36 cellular contexts compared by ENCODE assay signal in genomic region chr22:46976130-46976529, GRCh38.
"Had no signal": no experiment of that assay in that cellular context is flagged by ENCODE, and none has a peak within 500 bp of the region (broad histone marks: within the 10 kb centered on the region; RNA-seq: fewer than 3 reads in every experiment).

No MANE protein-coding gene starts in this region.

- H3K4me3 Mint-ChIP-seq: activated B cell treated with CpG ODN at 0.5 μM for 24 hours; activated CD4-positive, alpha-beta memory T cell treated with anti-CD3 and anti-CD28 coated beads for 36 hours; activated naive CD4-positive, alpha-beta T cell treated with anti-CD3 and anti-CD28 coated beads for 36 hours; activated T-cell treated with anti-CD3 and anti-CD28 coated beads, Interleukin-2, amount 50 U/mL, for 4 hours; activated T-helper 1 cell treated with anti-CD3 and anti-CD28 coated beads, Interleukin-12 subunit alpha, Interleukin-12 subunit beta, Interleukin-2, Interleukin-4 antibody, amounts not matched to agents 30 ng/mL and 10 ng/mL and 1 ng/mL, durations not matched to agents 14 hours and 24 hours and 36 hours had no signal

- H2AFZ ChIP-seq: PC-9 had no signal

- H3K27ac Mint-ChIP-seq: activated B cell treated with CpG ODN at 0.5 μM for 24 hours; activated CD4-positive, alpha-beta memory T cell treated with anti-CD3 and anti-CD28 coated beads for 36 hours; activated naive CD4-positive, alpha-beta T cell treated with anti-CD3 and anti-CD28 coated beads for 36 hours; activated naive CD4-positive, alpha-beta T cell treated with anti-CD3 and anti-CD28 coated beads, Interleukin-2, amount 50 U/mL, for 72 hours; activated T-helper 1 cell treated with anti-CD3 and anti-CD28 coated beads, Interleukin-12 subunit alpha, Interleukin-12 subunit beta, Interleukin-2, Interleukin-4 antibody, amounts not matched to agents 30 ng/mL and 10 ng/mL and 1 ng/mL, durations not matched to agents 14 hours and 24 hours and 36 hours had no signal

- H3K4me3 ChIP-seq: PC-9 had no signal

- H3K9ac ChIP-seq: KMS-11 had no signal

- H3K27me3 Mint-ChIP-seq: activated B cell treated with CpG ODN at 0.5 μM for 24 hours; activated CD4-positive, alpha-beta memory T cell treated with anti-CD3 and anti-CD28 coated beads for 36 hours had no signal

- H3K27ac ChIP-seq: KMS-11, PC-9, RWPE1, VCaP had no signal

- H3K9me3 Mint-ChIP-seq: activated B cell treated with CpG ODN at 0.5 μM for 24 hours; activated CD4-positive, alpha-beta memory T cell treated with anti-CD3 and anti-CD28 coated beads for 36 hours; activated naive CD4-positive, alpha-beta T cell treated with anti-CD3 and anti-CD28 coated beads for 36 hours; activated naive CD4-positive, alpha-beta T cell treated with anti-CD3 and anti-CD28 coated beads, Interleukin-2, amount 50 U/mL, for 72 hours; activated T-cell treated with anti-CD3 and anti-CD28 coated beads, Interleukin-2, amount 50 U/mL, for 4 hours; activated T-helper 1 cell treated with anti-CD3 and anti-CD28 coated beads, Interleukin-12 subunit alpha, Interleukin-12 subunit beta, Interleukin-2, Interleukin-4 antibody, amounts not matched to agents 30 ng/mL and 10 ng/mL and 1 ng/mL, durations not matched to agents 14 hours and 24 hours and 36 hours had no signal

- H3K4me2 ChIP-seq: KMS-11, PC-9 had no signal

- DNase-seq: activated B cell treated with CpG ODN at 0.5 μM for 24 hours; activated CD4-positive, alpha-beta memory T cell treated with anti-CD3 and anti-CD28 coated beads for 36 hours; activated CD4-positive, alpha-beta T cell treated with anti-CD3 and anti-CD28 coated beads for 4 hours; activated CD4-positive, alpha-beta T cell treated with anti-CD3 and anti-CD28 coated beads, Interleukin-2, amount 50 U/mL, for 1 hour; activated CD4-positive, CD25-positive, alpha-beta regulatory T cell treated with anti-CD3 and anti-CD28 coated beads, Interleukin-2, amount 50 U/mL, for 72 hours; activated CD8-positive, alpha-beta memory T cell treated with anti-CD3 and anti-CD28 coated beads, Interleukin-2, amount 50 U/mL, for 4 hours; activated gamma-delta T cell treated with Interleukin-2 at 50 U/mL for 16 hours; activated naive CD4-positive, alpha-beta T cell treated with anti-CD3 and anti-CD28 coated beads for 36 hours; activated T-cell treated with anti-CD3 and anti-CD28 coated beads for 4 hours; activated T-cell treated with anti-CD3 and anti-CD28 coated beads, Interleukin-2, amount 50 U/mL, for 4 hours; amniotic stem cell; aorta; MM.1S; MV-4-11; NCI-H1092; NCI-H1436 treated with DMSO at 0.1 percent for 48 hours; NCI-H1694 treated with DMSO at 0.1 percent for 48 hours; NCI-H2029; NCI-H2107; NCI-H2171; NCI-H510A; NCI-H526; NCI-H748 treated with DMSO at 0.1 percent for 48 hours; NK-92 treated with Interleukin-12 subunit alpha and Interleukin-12 subunit beta, amount 100 ng/mL, for 24 hours; PC-9; Right ventricle myocardium superior; SW 1271; T-helper 1 cell; T-helper 2 cell; T-helper 9 cell had no signal

- FAIRE-seq: RCC 7860 had no signal

- ATAC-seq: activated naive CD4-positive, alpha-beta T cell treated with anti-CD3 and anti-CD28 coated beads, Interleukin-2, amount 50 U/mL, for 72 hours; activated T-cell treated with anti-CD3 and anti-CD28 coated beads, Interleukin-2, amount 50 U/mL, for 4 hours had no signal
